ENCODE assay signal across 8 cellular contexts in genomic region chr20:63653041-63653973, GRCh38. TPM values are rescaled to one million over a fixed set of nuclear protein-coding genes. Genes with fewer than 3 reads are reported as not detected.
DNase-seq lines count a peak whose midpoint lies in the region; ATAC-seq and TF ChIP-seq lines count a peak whose summit lies in the region.

Gene STMN3 (minus strand): TSS chr20:63653424. CDS start chr20:63653345, 79 bp downstream.

- H3K4me3 Mint-ChIP-seq in endothelial cell (ENCODE audit: unreplicated experiment) (peak within 1 kb of the TSS; percentile 65), memory B cell (peak within 1 kb of the TSS; percentile 84)

- DNase-seq in NT2/D1 (ENCODE audit: low read depth, low spot score), result peak; percentile 94
- DNase-seq in activated T-cell treated with anti-CD3 and anti-CD28 coated beads for 24 hours (ENCODE audit: low read depth), result peak; percentile 55
- DNase-seq in endothelial cell (ENCODE audit: low spot score), result peak; percentile 87
- DNase-seq in memory B cell (ENCODE audit: low spot score in 2 of 2), result peak; percentile 52 to 63
- peak in 2 of 3 donors; percentile 21 to 43 for DNase-seq in stimulated activated CD4-positive, alpha-beta T cell treated with anti-CD3 and anti-CD28 coated beads, TNF-alpha, amount 100 ng/mL, for 1 hour (ENCODE audit: low read depth in 3 of 3, low spot score in 1 of 3)

- ATAC-seq in memory B cell (ENCODE audit: low read depth) (peak; percentile 47), GM19324 (IDR thresholded peaks at IDR 0.05; ENCODE audit: low FRiP score, unreplicated experiment) (no peak)

- H3K27me3 Mint-ChIP-seq in endothelial cell (ENCODE audit: unreplicated experiment), result peaks cover 9% of the 10 kb centered on the region
- H3K27me3 Mint-ChIP-seq in memory B cell, result peaks cover 9% of the 10 kb centered on the region

- H3K4me3 ChIP-seq in BLaER1 treated with 17β-estradiol and CSF1 and Interleukin-3, amounts not matched to agents 10 nM and 100 nM, result peak within 1 kb of the TSS; percentile 66 to 94 (median 88)
- H3K4me3 ChIP-seq in HUES6 (ENCODE audit: low read depth, low read length) (peak within 1 kb of the TSS; percentile 86), NT2/D1 (ENCODE audit: insufficient read length, low read depth) (peak within 1 kb of the TSS; percentile 57)

- H3K27ac ChIP-seq in BLaER1 treated with 17β-estradiol and CSF1 and Interleukin-3, amounts not matched to agents 10 nM and 100 nM, result peak within 1 kb of the TSS in 10 of 11 experiments; percentile 34 to 94 (median 84); a peak in 19 of 22 replicates
- H3K27ac ChIP-seq in HUES6 (ENCODE audit: low read depth, low read length), result 0 out of 2 replicates have a peak within 1 kb of the TSS, but pooled peaks have one; percentile 48

- TF ChIP-seq CTCF in endothelial cell (IDR thresholded peaks at IDR 0.05; ENCODE audit: unreplicated experiment), result no peak

- H3K4me1 ChIP-seq in BLaER1 treated with 17β-estradiol and CSF1 and Interleukin-3, amounts not matched to agents 10 nM and 100 nM, result peaks cover 40 to 71% (median 68%) of the 10 kb centered on the region in 10 experiments
- H3K4me1 ChIP-seq in HUES6 (ENCODE audit: control insufficient read depth, insufficient read depth, low read length) (peaks cover 12% of the 10 kb centered on the region), NT2/D1 (ENCODE audit: insufficient read depth, insufficient read length) (peaks cover 24% of the 10 kb centered on the region)

- H3K27ac Mint-ChIP-seq in endothelial cell (ENCODE audit: unreplicated experiment) (no peak within 1 kb of the TSS), memory B cell (no peak within 1 kb of the TSS)

- H3K9me3 ChIP-seq in BLaER1 treated with 17β-estradiol and CSF1 and Interleukin-3, amounts not matched to agents 10 nM and 100 nM (replicated peaks in 1 of 11), result no peaks in the 10 kb centered on the region
- no peaks in the 10 kb centered on the region for H3K9me3 ChIP-seq in HUES6 (ENCODE audit: control insufficient read depth, insufficient read depth, low read depth, low read length)
- no peaks in the 10 kb centered on the region for H3K9me3 ChIP-seq in NT2/D1 (ENCODE audit: insufficient read depth, low read length)

- H3K27me3 ChIP-seq in BLaER1 treated with 17β-estradiol and CSF1 and Interleukin-3, amounts not matched to agents 10 nM and 100 nM, result peaks cover 0 to 10% (median 0%) of the 10 kb centered on the region in 11 experiments; a peak in 2 of 22 replicates
- H3K27me3 ChIP-seq in HUES6 (ENCODE audit: control insufficient read depth, insufficient read depth, low read length) (peaks cover 18% of the 10 kb centered on the region; the same call in 1 of the 2 replicates), NT2/D1 (ENCODE audit: insufficient read depth, insufficient read length) (peaks cover 9% of the 10 kb centered on the region)

- H4K20me1 ChIP-seq in BLaER1 treated with 17β-estradiol and CSF1 and Interleukin-3, amounts not matched to agents 10 nM and 100 nM, result peaks cover 0 to 44% (median 37%) of the 10 kb centered on the region in 11 experiments; a peak in 20 of 22 replicates

- H3K36me3 Mint-ChIP-seq in endothelial cell (ENCODE audit: low read depth, unreplicated experiment) (no peaks in the 10 kb centered on the region), memory B cell (no peaks in the 10 kb centered on the region)

- H3K9me3 Mint-ChIP-seq in endothelial cell (ENCODE audit: unreplicated experiment) (no peaks in the 10 kb centered on the region), memory B cell (no peaks in the 10 kb centered on the region)

- H3K4me1 Mint-ChIP-seq in endothelial cell (ENCODE audit: unreplicated experiment), result peaks cover 9% of the 10 kb centered on the region
- H3K4me1 Mint-ChIP-seq in memory B cell, result peaks cover 13% of the 10 kb centered on the region

- H3K9ac ChIP-seq in BLaER1 treated with 17β-estradiol and CSF1 and Interleukin-3, amounts not matched to agents 10 nM and 100 nM, result peak within 1 kb of the TSS; percentile 69 to 89 (median 83)
- H3K9ac ChIP-seq in HUES6 (ENCODE audit: low read length), result peak within 1 kb of the TSS; percentile 60
- H3K9ac ChIP-seq in NT2/D1 (ENCODE audit: insufficient read length, low read depth), result peak within 1 kb of the TSS; percentile 76

- H3K4me2 ChIP-seq in BLaER1 treated with 17β-estradiol and CSF1 and Interleukin-3, amounts not matched to agents 10 nM and 100 nM, result peak within 1 kb of the TSS; percentile 93 to 99 (median 98)

- H3K36me3 ChIP-seq in BLaER1 treated with 17β-estradiol and CSF1 and Interleukin-3, amounts not matched to agents 10 nM and 100 nM, result peaks cover 0 to 10% (median 7%) of the 10 kb centered on the region in 11 experiments; a peak in 7 of 22 replicates
- H3K36me3 ChIP-seq in HUES6 (ENCODE audit: control insufficient read depth, insufficient read depth, low read length), result no peaks in the 10 kb centered on the region
- H3K36me3 ChIP-seq in NT2/D1 (ENCODE audit: insufficient read depth, insufficient read length, low read length), result peaks cover 4% of the 10 kb centered on the region

RNA-seq across cellular contexts. Expression of gene STMN3, which starts in this region (rescaled TPM):
- 12.8 TPM for total RNA-seq in endothelial cell (ENCODE audit: unreplicated experiment)

Comparison
In these comparisons a context has a peak if more than half of its experiments do, and no peak if none do; other contexts are left out.
1. DNase-seq: peak in every context shown above with its lines; median percentile 94 in NT2/D1; 87 in endothelial cell; 58 in memory B cell; 55 in activated T-cell treated with anti-CD3 and anti-CD28 coated beads for 24 hours; 32 in stimulated activated CD4-positive, alpha-beta T cell treated with anti-CD3 and anti-CD28 coated beads, TNF-alpha, amount 100 ng/mL, for 1 hour.